9 cellular contexts compared by ENCODE assay signal in the genomic region with DNA sequence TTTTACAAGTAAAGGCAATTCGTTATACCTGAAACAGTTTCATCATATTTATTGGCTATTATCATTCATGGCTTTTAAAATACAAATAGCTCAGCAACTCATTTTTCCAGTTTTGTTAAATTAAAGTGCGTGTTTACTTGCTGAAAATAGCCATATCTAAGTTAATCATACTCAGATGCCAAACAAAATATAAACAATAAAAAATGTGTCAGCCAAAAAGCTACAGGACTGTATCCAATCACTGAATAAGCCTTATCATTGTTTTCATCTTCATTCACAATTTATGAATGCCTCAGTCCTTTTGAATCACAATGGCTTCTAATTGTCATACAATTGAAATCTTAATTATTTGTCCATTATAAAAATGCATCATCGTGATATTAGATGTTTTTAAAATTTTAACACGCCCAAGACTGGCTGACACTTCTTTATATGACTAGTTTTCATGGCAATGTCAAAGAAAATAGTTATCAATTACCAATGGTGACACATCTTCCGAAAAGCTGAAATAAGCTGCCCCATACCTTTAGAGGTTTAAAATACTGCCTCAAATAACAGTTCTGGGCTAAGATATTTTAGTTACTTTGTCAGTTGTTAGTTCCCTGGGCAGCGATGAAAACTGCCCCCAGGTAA. TPM values are rescaled to one million over a fixed set of nuclear protein-coding genes. Genes with fewer than 3 reads are reported as not detected.
A peak's percentile ranks its signal among the peaks of the same experiment; 100 is the strongest.
DNase-seq lines count a peak whose midpoint lies in the region; TF ChIP-seq lines count a peak whose summit lies in the region.
"Had no signal": no experiment of that assay in that cellular context is flagged by ENCODE, and none has a peak within 500 bp of the region (broad histone marks: within the 10 kb centered on the region; RNA-seq: fewer than 3 reads in every experiment).

No MANE protein-coding gene starts in this region.

- 17 to 19% methylated on average over 6 of the region's 6 CpGs for WGBS in tibial nerve, 2 donors

- in situ Hi-C loops in GM13977 (cut with MboI; ENCODE audit: low pct_unique_long_range_greater_than_20kb, low sequenced_read_pairs, unreplicated experiment), result no loop called here

- no peak for TF ChIP-seq EP300 in tibial nerve (IDR thresholded peaks at IDR 0.05)

- no peak overlapping the region for H2AFZ ChIP-seq in MM.1S (ENCODE audit: low read length)

- H3K4me2 ChIP-seq in MM.1S (ENCODE audit: low read depth, low read length), result no peak overlapping the region

- H3K36me3 Mint-ChIP-seq in immature natural killer cell, result peaks cover 0 to 3% (median 2%) of the 10 kb centered on the region in 3 donors

- H3K27ac ChIP-seq in tibial nerve (peak overlapping the region; percentile 94 to 98 (median 95)), MM.1S (ENCODE audit: low read length) (no peak overlapping the region)

- H3K9ac ChIP-seq in MM.1S (ENCODE audit: low read length), result no peak overlapping the region

- H3K9me3 ChIP-seq in tibial nerve (no peaks in the 10 kb centered on the region), MM.1S (replicated peaks; ENCODE audit: insufficient read depth, low read length) (no peaks in the 10 kb centered on the region)

- H3K4me1 ChIP-seq in tibial nerve, result peaks cover 0 to 47% (median 6%) of the 10 kb centered on the region in 4 donors
- no peaks in the 10 kb centered on the region for H3K4me1 ChIP-seq in MM.1S (ENCODE audit: low read length)

- peak; percentile 74 for DNase-seq in DMS79 treated with DMSO at 0.1 percent for 48 hours (lab: John Stamatoyannopoulos, UW)
- no peak for DNase-seq in DMS79 (lab: John Stamatoyannopoulos, UW)
- peak; percentile 50 for DNase-seq in dermis blood vessel endothelial cell
- peak; percentile 31 for DNase-seq in medulla oblongata (ENCODE audit: extremely low spot score)
- DNase-seq in tibial nerve (ENCODE audit: low spot score in 2 of 2), result no peak
- no peak for DNase-seq in GM13977 (ENCODE audit: low spot score)
- DNase-seq in immature natural killer cell, result no peak
- no peak for DNase-seq in MM.1S
- DNase-seq: NCI-H2171 had no signal

- no peak for TF ChIP-seq POLR2A in tibial nerve (IDR thresholded peaks at IDR 0.05)

- H4K20me1 ChIP-seq in MM.1S (ENCODE audit: insufficient read depth, low read length), result no peaks in the 10 kb centered on the region

- no peaks in the 10 kb centered on the region for H3F3A ChIP-seq in MM.1S (ENCODE audit: insufficient read depth, low read length)

- H3K27me3 ChIP-seq in tibial nerve, result no peaks in the 10 kb centered on the region
- peaks cover 9% of the 10 kb centered on the region; the same call in 1 of the 2 replicates for H3K27me3 ChIP-seq in MM.1S (replicated peaks; ENCODE audit: insufficient read depth, low read length)

- peaks cover 16 to 37% (median 29%) of the 10 kb centered on the region in 3 donors for H3K27me3 Mint-ChIP-seq in immature natural killer cell (ENCODE audit: low read depth in 3 of 3)

- peak overlapping the region; percentile 45 to 96 (median 60) for H3K4me3 ChIP-seq in tibial nerve
- H3K4me3 ChIP-seq in MM.1S (ENCODE audit: low read length), result no peak overlapping the region

- H3K27ac Mint-ChIP-seq in immature natural killer cell, result no peak overlapping the region

- peaks cover 0 to 12% (median 2%) of the 10 kb centered on the region in 6 donors for H3K9me3 Mint-ChIP-seq in immature natural killer cell

- H3K36me3 ChIP-seq in tibial nerve (peaks cover 0 to 2% (median 0%) of the 10 kb centered on the region in 3 donors), MM.1S (replicated peaks; ENCODE audit: insufficient read depth, low read length) (no peaks in the 10 kb centered on the region)

- H3K9me2 ChIP-seq in MM.1S (replicated peaks; ENCODE audit: insufficient read depth, low read length), result no peaks in the 10 kb centered on the region

- peak overlapping the region in 2 of 5 donors; percentile 39 to 60 for H3K4me3 Mint-ChIP-seq in immature natural killer cell

- no peak for TF ChIP-seq CTCF in tibial nerve (IDR thresholded peaks at IDR 0.05)
- TF ChIP-seq CTCF in GM13977 (IDR thresholded peaks at IDR 0.05; ENCODE audit: extremely low read depth, insufficient read depth, missing control alignments), result no peak
- no peak for TF ChIP-seq CTCF in MM.1S (IDR thresholded peaks at IDR 0.05; ENCODE audit: low read length)

- H3K4me1 Mint-ChIP-seq in immature natural killer cell, result peaks cover 21 to 25% of the 10 kb centered on the region in 2 donors

- H3K79me2 ChIP-seq in MM.1S (ENCODE audit: low read length), result no peaks in the 10 kb centered on the region

RNA-seq across cellular contexts. Expression of a gene that starts 1.9 kb away (rescaled TPM):
- total RNA-seq in dermis blood vessel endothelial cell (153 and 193 TPM in 2 replicates), tibial nerve (100 to 1,000 TPM in 1 of 4 donors, 10 to 100 TPM in 3; 52.1 to 125 (median 78.1) TPM)
- not detected for polyA plus RNA-seq in immature natural killer cell

Comparison
In these comparisons a context has a peak if more than half of its experiments do, and no peak if none do; other contexts are left out.
1. DNase-seq: peak in DMS79 treated with DMSO at 0.1 percent for 48 hours (single experiment), dermis blood vessel endothelial cell (single experiment) and medulla oblongata (single experiment); none in DMS79 (single experiment), tibial nerve (0 of 2), GM13977 (single experiment), immature natural killer cell (0 of 3) and MM.1S (single experiment).